Comparison of ENCODE assay signal across 10 cellular contexts in genomic region chr20:35568645-35569044, GRCh38. TPM values are rescaled to one million over a fixed set of nuclear protein-coding genes. Genes with fewer than 3 reads are reported as not detected.
DNase-seq lines count a peak whose midpoint lies in the region; ATAC-seq and TF ChIP-seq lines count a peak whose summit lies in the region.
"Had no signal": no experiment of that assay in that cellular context is flagged by ENCODE, and none has a peak within 500 bp of the region (broad histone marks: within the 10 kb centered on the region; RNA-seq: fewer than 3 reads in every experiment).

No MANE protein-coding gene starts in this region.

- in situ Hi-C loops in GM23248 (cut with MboI), result no loop called here

- no peak for ATAC-seq in GM18505 (IDR thresholded peaks at IDR 0.05; ENCODE audit: unreplicated experiment)
- ATAC-seq in GM18519 (IDR thresholded peaks at IDR 0.05; ENCODE audit: low FRiP score, unreplicated experiment), result no peak

- no peak overlapping the region for H3K4me3 Mint-ChIP-seq in CD4-positive, alpha-beta memory T cell

- no peaks in the 10 kb centered on the region for H3F3A ChIP-seq in GM23248 (ENCODE audit: insufficient read depth)

- no peaks in the 10 kb centered on the region for H4K20me1 ChIP-seq in GM23248 (ENCODE audit: insufficient read depth)

- no peak overlapping the region for H2AFZ ChIP-seq in GM23248

- H3K4me1 ChIP-seq in BE2C (no peaks in the 10 kb centered on the region), GM23248 (ENCODE audit: insufficient read depth) (no peaks in the 10 kb centered on the region)
- no peaks in the 10 kb centered on the region for H3K4me1 ChIP-seq in CD4-positive, alpha-beta memory T cell (ENCODE audit: insufficient read depth, low read length)

- no peak overlapping the region for H3K27ac ChIP-seq in GM23248
- no peak overlapping the region for H3K27ac ChIP-seq in CD4-positive, alpha-beta memory T cell (ENCODE audit: low read depth, low read length)
- H3K27ac ChIP-seq: HL-60, neutrophil had no signal

- H3K9me3 ChIP-seq in BE2C, result 0 out of 2 replicates have a peak, but pooled peaks cover 2% of the 10 kb centered on the region
- no peaks in the 10 kb centered on the region for H3K9me3 ChIP-seq in GM23248 (ENCODE audit: low read depth)
- H3K9me3 ChIP-seq in CD4-positive, alpha-beta memory T cell (ENCODE audit: control insufficient read depth in 1 of 2, low read length in 2 of 2), result no peaks in the 10 kb centered on the region
- H3K9me3 ChIP-seq: neutrophil had no signal

- CTCF ChIA-PET in CD4-positive, alpha-beta memory T cell (lab: Charles Lee; ENCODE audit: partially characterized antibody), result interaction anchor here (1.0 to 1.1 kb wide), 2 partner anchors 28 to 47 kb away, joined by 3 read pairs; partner anchors contain the start of gene SPAG4

- H3K27ac Mint-ChIP-seq in CD4-positive, alpha-beta memory T cell, result no peak overlapping the region

- H3K27me3 ChIP-seq in BE2C, result no peaks in the 10 kb centered on the region
- no peaks in the 10 kb centered on the region for H3K27me3 ChIP-seq in GM23248 (replicated peaks; ENCODE audit: insufficient read depth)
- no peaks in the 10 kb centered on the region for H3K27me3 ChIP-seq in CD4-positive, alpha-beta memory T cell (ENCODE audit: insufficient read depth, low read length)
- H3K27me3 ChIP-seq: neutrophil had no signal

- H3K9me2 ChIP-seq in GM23248 (ENCODE audit: insufficient read depth), result no peaks in the 10 kb centered on the region

- H3K9ac ChIP-seq in GM23248, result no peak overlapping the region

- no peak for DNase-seq in BE2C
- peak; percentile 16 for DNase-seq in GM23248
- peak; percentile 62 for DNase-seq in RPMI8226
- peak; percentile 74 for DNase-seq in iPS-NIHi11 (ENCODE audit: low spot score)
- no peak for DNase-seq in activated CD4-positive, CD25-positive, alpha-beta regulatory T cell treated with anti-CD3 and anti-CD28 coated beads, Interleukin-2, amount 50 U/mL, for 72 hours
- no peak for DNase-seq in CD4-positive, alpha-beta memory T cell

- intact Hi-C loops in CD4-positive, alpha-beta memory T cell (cut with micrococcal nuclease), result no loop called here

- peaks cover 0 to 2% of the 10 kb centered on the region in 2 donors for H3K36me3 Mint-ChIP-seq in CD4-positive, alpha-beta memory T cell

- no peaks in the 10 kb centered on the region for H3K4me1 Mint-ChIP-seq in CD4-positive, alpha-beta memory T cell

- no peak overlapping the region for H3K4me2 ChIP-seq in GM23248 (ENCODE audit: unreplicated experiment)

- H3K79me2 ChIP-seq in GM23248 (ENCODE audit: insufficient read depth), result no peaks in the 10 kb centered on the region

- 0 to 5% methylated on average over 2 of the region's 2 CpGs for WGBS in GM23248 (ENCODE audit: low coverage in 1 of 2, low lambda C conversion rate in 2 of 2, missing lambda C conversion rate in 2 of 2), 2 experiments

- no peaks in the 10 kb centered on the region for H3K27me3 Mint-ChIP-seq in CD4-positive, alpha-beta memory T cell

- peaks cover 0 to 12% (median 9%) of the 10 kb centered on the region in 8 donors for H3K9me3 Mint-ChIP-seq in CD4-positive, alpha-beta memory T cell

- no peak for TF ChIP-seq POLR2A in GM18505 (IDR thresholded peaks at IDR 0.05; ENCODE audit: borderline replicate concordance, extremely low read depth, insufficient read depth, insufficient read length)

- TF ChIP-seq CTCF in BE2C (IDR thresholded peaks at IDR 0.05; ENCODE audit: low read depth, low read length), result peak; percentile 52

- H3K4me3 ChIP-seq in BE2C (ENCODE audit: low read depth, low read length), result no peak overlapping the region
- no peak overlapping the region for H3K4me3 ChIP-seq in GM23248
- H3K4me3 ChIP-seq in CD4-positive, alpha-beta memory T cell (ENCODE audit: low read length in 2 of 2), result no peak overlapping the region

- H3K36me3 ChIP-seq in BE2C, result no peaks in the 10 kb centered on the region
- H3K36me3 ChIP-seq in GM23248 (ENCODE audit: low read depth), result no peaks in the 10 kb centered on the region
- no peaks in the 10 kb centered on the region for H3K36me3 ChIP-seq in CD4-positive, alpha-beta memory T cell (ENCODE audit: insufficient read depth, low read length)
- H3K36me3 ChIP-seq: neutrophil had no signal

- POLR2A ChIA-PET in CD4-positive, alpha-beta memory T cell (lab: Charles Lee; ENCODE audit: partially characterized antibody), result interaction anchor here (0.6 kb wide), 1 partner anchor 255 kb away, joined by 3 read pairs; no protein-coding TSS in a partner anchor

RNA-seq across cellular contexts. Expression of gene ERGIC3, which starts 26.8 kb away (rescaled TPM):
- polyA plus RNA-seq in BE2C (2012; ENCODE audit: insufficient read depth, insufficient read length, low read depth), result 290 TPM
- 345 and 477 TPM in 2 replicates for total RNA-seq in GM23248 (2014; rRNA removed; shearing (Covaris generic))
- 261 and 262 TPM in 2 replicates for polyA plus RNA-seq in GM23248 (2016; fragmentation: Nextera tagmentation; extraction: Ambion mirVana)
- total RNA-seq in CD4-positive, alpha-beta memory T cell, result 100 to 1,000 TPM; 148 to 151 TPM
- 100 to 1,000 TPM; 134 to 137 TPM for polyA plus RNA-seq in CD4-positive, alpha-beta memory T cell

RNA-seq across cellular contexts. Expression of gene C20orf173, which starts 39.2 kb away (rescaled TPM):
- polyA plus RNA-seq in BE2C (2012; ENCODE audit: insufficient read depth, insufficient read length, low read depth), result not detected
- not detected in 2 replicates for total RNA-seq in GM23248 (2014; rRNA removed; shearing (Covaris generic))
- polyA plus RNA-seq in GM23248 (2016; fragmentation: Nextera tagmentation; extraction: Ambion mirVana), result not detected in 2 replicates
- total RNA-seq in CD4-positive, alpha-beta memory T cell, result not detected
- polyA plus RNA-seq in CD4-positive, alpha-beta memory T cell, result not detected

RNA-seq across cellular contexts. Expression of gene SPAG4, which starts 47.0 kb away (rescaled TPM):
- polyA plus RNA-seq in BE2C (2012; ENCODE audit: insufficient read depth, insufficient read length, low read depth), result 4.7 TPM
- 3.3 and 14.2 TPM in 2 replicates for total RNA-seq in GM23248 (2014; rRNA removed; shearing (Covaris generic))
- 17.3 and 20.9 TPM in 2 replicates for polyA plus RNA-seq in GM23248 (2016; fragmentation: Nextera tagmentation; extraction: Ambion mirVana)
- 1 to 10 TPM in 1 of 2 experiments, under 1 TPM in 1; 0.47 to 1.3 TPM for total RNA-seq in CD4-positive, alpha-beta memory T cell
- under 1 TPM; 0.69 to 0.79 TPM for polyA plus RNA-seq in CD4-positive, alpha-beta memory T cell

Comparison
In these comparisons a context has a peak if more than half of its experiments do, and no peak if none do; other contexts are left out.
1. DNase-seq: peak in GM23248 (single experiment), RPMI8226 (single experiment) and iPS-NIHi11 (single experiment); none in BE2C (single experiment), activated CD4-positive, CD25-positive, alpha-beta regulatory T cell treated with anti-CD3 and anti-CD28 coated beads, Interleukin-2, amount 50 U/mL, for 72 hours (single experiment) and CD4-positive, alpha-beta memory T cell (0 of 5).